ENCODE assay signal across 8 cellular contexts in genomic region chr5:90529234-90529938, GRCh38. TPM values are rescaled to one million over a fixed set of nuclear protein-coding genes. Genes with fewer than 3 reads are reported as not detected.
DNase-seq lines count a peak whose midpoint lies in the region; ATAC-seq and TF ChIP-seq lines count a peak whose summit lies in the region.

Gene LYSMD3, minus strand, starts transcription at chr5:90529584. Its CDS starts 4,295 bp downstream, at chr5:90525289.

- peak; percentile 91 for TF ChIP-seq POLR2A in right lobe of liver (IDR thresholded peaks at IDR 0.05)

- peak; percentile 82 for ATAC-seq in GM19351 (IDR thresholded peaks at IDR 0.05; ENCODE audit: unreplicated experiment)
- ATAC-seq in HG03521 (IDR thresholded peaks at IDR 0.05; ENCODE audit: unreplicated experiment), result peak; percentile 87
- ATAC-seq in right lobe of liver, result peak; percentile 97 to 99 (median 98)

- DNase-seq in C1 segment of cervical spinal cord (lab: John Stamatoyannopoulos, UW), result peak; percentile 46 to 98 (median 90)
- DNase-seq in NCI-H774 (lab: John Stamatoyannopoulos, UW), result peak; percentile 98
- peak; percentile 95 to 96 for DNase-seq in activated CD4-positive, alpha-beta T cell treated with anti-CD3 and anti-CD28 coated beads, Interleukin-2, amount 50 U/mL, for 48 hours
- peak; percentile 89 to 97 for DNase-seq in dermis microvascular lymphatic vessel endothelial cell (ENCODE audit: low read depth in 2 of 2)
- DNase-seq in right lobe of liver, result peak; percentile 99
- DNase-seq in stimulated activated CD4-positive, alpha-beta T cell treated with anti-CD3 and anti-CD28 coated beads, Interleukin-4, amount 100 ng/mL, for 4 hours, result peak; percentile 96

- H3K27ac ChIP-seq in right lobe of liver, result peak within 1 kb of the TSS; percentile 93 to 96 (median 95)

- no peaks in the 10 kb centered on the region for H3K27me3 ChIP-seq in right lobe of liver

- peaks cover 0 to 28% (median 5%) of the 10 kb centered on the region in 4 donors for H3K4me1 ChIP-seq in right lobe of liver

- 0% methylated on average over 3 of the region's 63 CpGs for WGBS in right lobe of liver (ENCODE audit: insufficient coverage, low coverage, low lambda C conversion rate, missing lambda C conversion rate)

- H3K4me3 ChIP-seq in right lobe of liver, result peak within 1 kb of the TSS; percentile 83 to 86 (median 85)

- no peaks in the 10 kb centered on the region for H3K9me3 ChIP-seq in right lobe of liver

- peaks cover 0 to 9% (median 0%) of the 10 kb centered on the region in 4 donors for H3K36me3 ChIP-seq in right lobe of liver

- TF ChIP-seq CTCF in right lobe of liver (IDR thresholded peaks at IDR 0.05), result no peak

- intact Hi-C loops in right lobe of liver (cut with DNase I), result no loop called here

RNA-seq across cellular contexts. Expression of gene LYSMD3, which starts in this region (rescaled TPM):
- 11.3 and 14.7 TPM in 2 replicates for total RNA-seq in dermis microvascular lymphatic vessel endothelial cell
- total RNA-seq in right lobe of liver, result 10 to 100 TPM; 11.4 to 16.6 (median 13.3) TPM

Comparison
In these comparisons a context has a peak if more than half of its experiments do, and no peak if none do; other contexts are left out.
1. Peak in every context shown above with its lines: DNase-seq, ATAC-seq, H3K4me3 ChIP-seq and H3K27ac ChIP-seq.